ENCODE assay signal across 21 cellular contexts in genomic region chr6:55033021-55033546, GRCh38.
DNase-seq lines count a peak whose midpoint lies in the region; ATAC-seq lines count a peak whose summit lies in the region.
"Had no signal": no experiment of that assay in that cellular context is flagged by ENCODE, and none has a peak within 500 bp of the region (broad histone marks: within the 10 kb centered on the region; RNA-seq: fewer than 3 reads in every experiment).

No MANE protein-coding gene starts in this region.

- H3K36me3 Mint-ChIP-seq in natural killer cell treated with Interleukin-12 subunit alpha and Interleukin-12 subunit beta and Interleukin-15 and Interleukin-18, amount 100 ng/mL, for 72 hours = peaks cover 29% of the 10 kb centered on the region
- H3K36me3 Mint-ChIP-seq: CD4-positive, alpha-beta memory T cell; T-cell had no signal

- ATAC-seq in natural killer cell treated with Interleukin-12 subunit alpha and Interleukin-12 subunit beta and Interleukin-15 and Interleukin-18, amount 100 ng/mL, for 72 hours = no peak
- ATAC-seq in HG03025 (IDR thresholded peaks at IDR 0.05; ENCODE audit: low FRiP score, unreplicated experiment) = no peak
- no peak for ATAC-seq in GM19395 (IDR thresholded peaks at IDR 0.05; ENCODE audit: unreplicated experiment)
- no peak for ATAC-seq in GM21786 (IDR thresholded peaks at IDR 0.05; ENCODE audit: unreplicated experiment)
- ATAC-seq: GM23338, Panc1, T-cell had no signal

- H3K9me3 Mint-ChIP-seq in natural killer cell treated with Interleukin-12 subunit alpha and Interleukin-12 subunit beta and Interleukin-15 and Interleukin-18, amount 100 ng/mL, for 72 hours = peaks cover 17% of the 10 kb centered on the region

- peak; percentile 36 for DNase-seq in EL
- DNase-seq in M059J (ENCODE audit: low read depth) = peak; percentile 34
- peak; percentile 24 for DNase-seq in amniotic epithelial cell (ENCODE audit: low read depth)
- DNase-seq in natural killer cell treated with Interleukin-12 subunit alpha and Interleukin-12 subunit beta and Interleukin-15 and Interleukin-18, amount 100 ng/mL, for 72 hours (ENCODE audit: low spot score) = no peak
- DNase-seq in SHP77 (lab: John Stamatoyannopoulos, UW) = no peak
- DNase-seq: AML-193; CD4-positive, alpha-beta memory T cell; DMS79 treated with DMSO at 0.1 percent for 48 hours; GF-D8; Karpas-422; NCI-H1417; NCI-H187 treated with DMSO at 0.1 percent for 48 hours; NCI-H446; Right ventricle myocardium superior; SK-N-SH; T-cell had no signal

- H3K27ac Mint-ChIP-seq in natural killer cell treated with Interleukin-12 subunit alpha and Interleukin-12 subunit beta and Interleukin-15 and Interleukin-18, amount 100 ng/mL, for 72 hours = peak overlapping the region; percentile 33 to 38
- H3K27ac Mint-ChIP-seq: CD4-positive, alpha-beta memory T cell; GM23338; T-cell had no signal

- H3K4me1 Mint-ChIP-seq in natural killer cell treated with Interleukin-12 subunit alpha and Interleukin-12 subunit beta and Interleukin-15 and Interleukin-18, amount 100 ng/mL, for 72 hours (ENCODE audit: low read depth in 2 of 2) = peaks cover 43 to 46% of the 10 kb centered on the region in 2 donors
- H3K4me1 Mint-ChIP-seq: CD4-positive, alpha-beta memory T cell; GM23338; T-cell had no signal

- no peaks in the 10 kb centered on the region for H3K27me3 Mint-ChIP-seq in natural killer cell treated with Interleukin-12 subunit alpha and Interleukin-12 subunit beta and Interleukin-15 and Interleukin-18, amount 100 ng/mL, for 72 hours
- H3K27me3 Mint-ChIP-seq: CD4-positive, alpha-beta memory T cell; T-cell had no signal

- peak overlapping the region; percentile 40 for H3K4me3 Mint-ChIP-seq in natural killer cell treated with Interleukin-12 subunit alpha and Interleukin-12 subunit beta and Interleukin-15 and Interleukin-18, amount 100 ng/mL, for 72 hours
- H3K4me3 Mint-ChIP-seq: CD4-positive, alpha-beta memory T cell; GM23338; T-cell had no signal

Comparison
In these comparisons a context has a peak if more than half of its experiments do, and no peak if none do; other contexts are left out.
1. DNase-seq: peak in EL (single experiment), M059J (single experiment) and amniotic epithelial cell (single experiment); none in natural killer cell treated with Interleukin-12 subunit alpha and Interleukin-12 subunit beta and Interleukin-15 and Interleukin-18, amount 100 ng/mL, for 72 hours (single experiment) and SHP77 (0 of 2).